Comparison of ENCODE assay signal across 20 cellular contexts in genomic region chr1:228381336-228381735, GRCh38. TPM values are rescaled to one million over a fixed set of nuclear protein-coding genes. Genes with fewer than 3 reads are reported as not detected.
A peak's percentile ranks its signal among the peaks of the same experiment; 100 is the strongest.
DNase-seq lines count a peak whose midpoint lies in the region; ATAC-seq and TF ChIP-seq lines count a peak whose summit lies in the region.
"Had no signal": no experiment of that assay in that cellular context is flagged by ENCODE, and none has a peak within 500 bp of the region (broad histone marks: within the 10 kb centered on the region; RNA-seq: fewer than 3 reads in every experiment).

No MANE protein-coding gene starts in this region.

- H3K4me3 ChIP-seq in breast epithelium (no peak overlapping the region), adipocyte (ENCODE audit: low read length) (no peak overlapping the region), mucosa of descending colon (no peak overlapping the region)
- H3K4me3 ChIP-seq: SJCRH30 had no signal

- no TSS peak for BruUV-seq in MCF 10A (replicated peaks; lab: Mats Ljungman, UMichigan)

- H3K27ac Mint-ChIP-seq in MCF 10A (ENCODE audit: low read depth, unreplicated experiment) = no peak overlapping the region
- H3K27ac Mint-ChIP-seq in activated CD4-positive, alpha-beta memory T cell treated with anti-CD3 and anti-CD28 coated beads, Interleukin-2, amount 10 ng/mL, durations not matched to agents 7 days and 5 days = no peak overlapping the region
- H3K27ac Mint-ChIP-seq: CD14-positive monocyte had no signal

- peaks cover 16% of the 10 kb centered on the region for H3K27me3 Mint-ChIP-seq in MCF 10A (ENCODE audit: insufficient read depth, unreplicated experiment)
- H3K27me3 Mint-ChIP-seq in activated CD4-positive, alpha-beta memory T cell treated with anti-CD3 and anti-CD28 coated beads, Interleukin-2, amount 10 ng/mL, durations not matched to agents 7 days and 5 days = peaks cover 45% of the 10 kb centered on the region

- POLR2A ChIA-PET in MCF 10A (lab: Yijun Ruan, JAX) = interaction anchor here (2.9 kb wide), 1 partner anchor 23 kb away, joined by 13 read pairs; no protein-coding TSS in a partner anchor
- POLR2A ChIA-PET in activated CD4-positive, alpha-beta memory T cell treated with anti-CD3 and anti-CD28 coated beads, Interleukin-2, amount 10 ng/mL, durations not matched to agents 7 days and 5 days (lab: Charles Lee) = no interaction called here

- no peaks in the 10 kb centered on the region for H3K36me3 ChIP-seq in breast epithelium
- no peaks in the 10 kb centered on the region for H3K36me3 ChIP-seq in adipocyte (ENCODE audit: control insufficient read depth, insufficient read depth, low read length, severe bottlenecking)
- no peaks in the 10 kb centered on the region for H3K36me3 ChIP-seq in mucosa of descending colon (ENCODE audit: low read depth)
- H3K36me3 ChIP-seq: SJCRH30 had no signal

- H3K4me1 Mint-ChIP-seq in MCF 10A (ENCODE audit: insufficient read depth, unreplicated experiment) = peaks cover 11% of the 10 kb centered on the region
- peaks cover 9% of the 10 kb centered on the region for H3K4me1 Mint-ChIP-seq in activated CD4-positive, alpha-beta memory T cell treated with anti-CD3 and anti-CD28 coated beads, Interleukin-2, amount 10 ng/mL, durations not matched to agents 7 days and 5 days

- intact Hi-C loops in MCF 10A (cut with micrococcal nuclease) = no loop called here
- intact Hi-C loops in breast epithelium (cut with DNase I; ENCODE audit: low total_unique reads) = no loop called here
- intact Hi-C loops in mucosa of descending colon (cut with DNase I, micrococcal nuclease) = no loop called here

- H3K4me1 ChIP-seq in breast epithelium = peaks cover 0 to 4% of the 10 kb centered on the region in 2 donors
- peaks cover 7% of the 10 kb centered on the region for H3K4me1 ChIP-seq in adipocyte (ENCODE audit: control insufficient read depth, insufficient read depth, low read length)
- peaks cover 11% of the 10 kb centered on the region for H3K4me1 ChIP-seq in mucosa of descending colon (ENCODE audit: low read depth)
- H3K4me1 ChIP-seq: SJCRH30 had no signal

- DNase-seq in MCF 10A (ENCODE audit: unreplicated experiment) (peak; percentile 73), breast epithelium (ENCODE audit: low spot score in 2 of 2) (no peak), adipocyte (ENCODE audit: low read depth) (peak; percentile 21), mucosa of descending colon (peak in 1 of 3 donors; percentile 2), iPS-NIHi11 (ENCODE audit: low spot score) (no peak)
- DNase-seq in activated CD4-positive, alpha-beta memory T cell treated with anti-CD3 and anti-CD28 coated beads, Interleukin-2, amount 10 ng/mL, durations not matched to agents 7 days and 5 days = no peak
- DNase-seq: DMS53, EL, GF-D8, NCI-H1436, NCI-H187 treated with DMSO at 0.1 percent for 48 hours, NCI-H2227 treated with DMSO at 0.1 percent for 48 hours, NCI-H510A, NCI-H748 treated with DMSO at 0.1 percent for 48 hours, SJCRH30 had no signal

- H3K9me3 ChIP-seq in breast epithelium = no peaks in the 10 kb centered on the region
- no peaks in the 10 kb centered on the region for H3K9me3 ChIP-seq in adipocyte (ENCODE audit: control insufficient read depth, low read length)
- no peaks in the 10 kb centered on the region for H3K9me3 ChIP-seq in mucosa of descending colon
- H3K9me3 ChIP-seq: SJCRH30 had no signal

- TF ChIP-seq POLR2A in breast epithelium (IDR thresholded peaks at IDR 0.05) = no peak

- CTCF ChIA-PET in MCF 10A (lab: Yijun Ruan, JAX) = interaction anchor here (1.0 kb wide), 1 partner anchor 381 kb away, joined by 4 read pairs; no protein-coding TSS in a partner anchor
- CTCF ChIA-PET in activated CD4-positive, alpha-beta memory T cell treated with anti-CD3 and anti-CD28 coated beads, Interleukin-2, amount 10 ng/mL, durations not matched to agents 7 days and 5 days (lab: Charles Lee) = interaction anchor here (1.5 kb wide), 1 partner anchor 12 kb away, joined by 5 read pairs; no protein-coding TSS in a partner anchor

- no peaks in the 10 kb centered on the region for H3K9me3 Mint-ChIP-seq in MCF 10A (ENCODE audit: unreplicated experiment)
- no peaks in the 10 kb centered on the region for H3K9me3 Mint-ChIP-seq in activated CD4-positive, alpha-beta memory T cell treated with anti-CD3 and anti-CD28 coated beads, Interleukin-2, amount 10 ng/mL, durations not matched to agents 7 days and 5 days

- H3K36me3 Mint-ChIP-seq in MCF 10A (ENCODE audit: insufficient read depth, unreplicated experiment) = no peaks in the 10 kb centered on the region
- H3K36me3 Mint-ChIP-seq in activated CD4-positive, alpha-beta memory T cell treated with anti-CD3 and anti-CD28 coated beads, Interleukin-2, amount 10 ng/mL, durations not matched to agents 7 days and 5 days (ENCODE audit: low read depth) = no peaks in the 10 kb centered on the region
- H3K36me3 Mint-ChIP-seq: CD14-positive monocyte, IgD-negative memory B cell had no signal

- H3K9ac ChIP-seq in adipocyte (ENCODE audit: low read length) = no peak overlapping the region

- peak; percentile 42 for ATAC-seq in mucosa of descending colon
- no peak for ATAC-seq in GM18867 (IDR thresholded peaks at IDR 0.05; ENCODE audit: unreplicated experiment)

- no peak overlapping the region for H3K27ac ChIP-seq in breast epithelium
- H3K27ac ChIP-seq: SJCRH30 had no signal

- H3K27me3 ChIP-seq in breast epithelium (no peaks in the 10 kb centered on the region), adipocyte (replicated peaks; ENCODE audit: control insufficient read depth, insufficient read depth, low read length) (peaks cover 18% of the 10 kb centered on the region)
- H3K27me3 ChIP-seq: SJCRH30 had no signal

- H3K4me3 Mint-ChIP-seq in MCF 10A (ENCODE audit: unreplicated experiment) = no peak overlapping the region
- no peak overlapping the region for H3K4me3 Mint-ChIP-seq in activated CD4-positive, alpha-beta memory T cell treated with anti-CD3 and anti-CD28 coated beads, Interleukin-2, amount 10 ng/mL, durations not matched to agents 7 days and 5 days
- H3K4me3 Mint-ChIP-seq: IgD-negative memory B cell had no signal

- no peak for TF ChIP-seq CTCF in MCF 10A (IDR thresholded peaks at IDR 0.05; ENCODE audit: unreplicated experiment)
- no peak for TF ChIP-seq CTCF in breast epithelium (IDR thresholded peaks at IDR 0.05)
- no peak for TF ChIP-seq CTCF in mucosa of descending colon (IDR thresholded peaks at IDR 0.05)

RNA-seq across cellular contexts. Expression of gene TRIM11, which starts 25.3 kb away (rescaled TPM):
- 56.5 and 60.3 TPM in 2 replicates for total RNA-seq in MCF 10A (2022)
- 10 to 100 TPM; 17.0 to 17.7 (median 17.3) TPM for total RNA-seq in breast epithelium
- 10 to 100 TPM; 32.1 to 40.4 (median 35.0) TPM for total RNA-seq in mucosa of descending colon
- 10 to 100 TPM; 63.7 to 69.0 TPM for total RNA-seq in activated CD4-positive, alpha-beta memory T cell treated with anti-CD3 and anti-CD28 coated beads, Interleukin-2, amount 10 ng/mL, durations not matched to agents 7 days and 5 days

RNA-seq across cellular contexts. Expression of gene TRIM17, which starts 35.3 kb away (rescaled TPM):
- total RNA-seq in MCF 10A (2022) (not detected in 2 replicates), breast epithelium (1 to 10 TPM in 2 of 3 donors, not detected in 1; 7.3 to 9.5 TPM), mucosa of descending colon (under 1 TPM in 2 of 3 donors, not detected in 1; 0.39 to 0.76 TPM)
- total RNA-seq in activated CD4-positive, alpha-beta memory T cell treated with anti-CD3 and anti-CD28 coated beads, Interleukin-2, amount 10 ng/mL, durations not matched to agents 7 days and 5 days = 1 to 10 TPM; 2.8 to 3.8 TPM
- total RNA-seq: A172, M059J, SJCRH30 had no signal

Comparison
In these comparisons a context has a peak if more than half of its experiments do, and no peak if none do; other contexts are left out.
1. DNase-seq: peak in MCF 10A (single experiment) and adipocyte (single experiment); none in breast epithelium (0 of 2), iPS-NIHi11 (single experiment) and activated CD4-positive, alpha-beta memory T cell treated with anti-CD3 and anti-CD28 coated beads, Interleukin-2, amount 10 ng/mL, durations not matched to agents 7 days and 5 days (single experiment).